24 cellular contexts compared by ENCODE assay signal in the genomic region with DNA sequence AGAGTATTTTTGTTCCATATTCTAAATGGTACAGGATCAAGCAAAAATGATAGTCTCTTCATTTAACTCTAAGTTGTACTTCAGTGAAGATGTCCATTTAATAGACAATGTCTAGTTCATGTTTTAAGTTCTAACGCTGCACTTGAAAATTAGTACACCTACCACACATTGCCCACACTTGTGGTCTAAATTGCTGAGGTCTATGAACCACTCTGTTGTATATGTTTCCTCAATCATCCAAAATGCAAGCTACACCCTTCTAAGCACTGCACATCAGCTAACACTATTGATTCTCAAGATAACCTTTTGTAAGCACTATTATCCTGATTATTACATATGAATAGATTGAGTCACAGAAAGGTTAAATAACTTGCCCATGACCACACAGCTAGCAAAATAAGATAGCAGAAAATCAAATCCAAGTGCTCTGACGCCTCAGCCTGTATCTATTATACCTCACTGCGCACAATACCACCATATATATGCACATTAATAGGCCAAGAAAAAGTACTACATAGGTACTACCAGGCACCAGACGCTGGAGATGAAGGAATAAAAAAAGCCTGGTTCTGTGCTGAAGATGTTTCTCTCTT. TPM values are rescaled to one million over a fixed set of nuclear protein-coding genes. Genes with fewer than 3 reads are reported as not detected.
DNase-seq lines count a peak whose midpoint lies in the region; ATAC-seq, FAIRE-seq and TF ChIP-seq lines count a peak whose summit lies in the region.
"Had no signal": no experiment of that assay in that cellular context is flagged by ENCODE, and none has a peak within 500 bp of the region (broad histone marks: within the 10 kb centered on the region; RNA-seq: fewer than 3 reads in every experiment).

No MANE protein-coding gene starts in this region.

- no peaks in the 10 kb centered on the region for H3K9me3 Mint-ChIP-seq in natural killer cell
- no peaks in the 10 kb centered on the region for H3K9me3 Mint-ChIP-seq in activated CD4-positive, alpha-beta memory T cell treated with anti-CD3 and anti-CD28 coated beads, Interleukin-2, amount 10 ng/mL, durations not matched to agents 7 days and 5 days
- H3K9me3 Mint-ChIP-seq in T-helper 2 cell treated with Interferon-gamma antibody and Interleukin-4, amounts not matched to agents 5 μg/mL and 100 μg/mL, for 36 hours = no peaks in the 10 kb centered on the region
- H3K9me3 Mint-ChIP-seq: CD8-positive, alpha-beta T cell; IgD-negative memory B cell had no signal

- POLR2A ChIA-PET in K562 (lab: Yijun Ruan, JAX) = no interaction called here
- POLR2A ChIA-PET in activated CD4-positive, alpha-beta memory T cell treated with anti-CD3 and anti-CD28 coated beads, Interleukin-2, amount 10 ng/mL, durations not matched to agents 7 days and 5 days (lab: Charles Lee) = no interaction called here

- H3F3A ChIP-seq in Loucy (ENCODE audit: low read depth) = no peaks in the 10 kb centered on the region

- BruUV-seq in K562 (replicated peaks; lab: Mats Ljungman, UMichigan) = no TSS peak

- CTCF ChIA-PET in K562 (lab: Yijun Ruan, JAX; ENCODE audit: low intra/inter-chr PET ratio) = no interaction called here
- CTCF ChIA-PET in activated CD4-positive, alpha-beta memory T cell treated with anti-CD3 and anti-CD28 coated beads, Interleukin-2, amount 10 ng/mL, durations not matched to agents 7 days and 5 days (lab: Charles Lee) = no interaction called here

- 46% methylated on average over 4 of the region's 4 CpGs for WGBS in K562 (ENCODE audit: insufficient coverage, low coverage, missing lambda C conversion rate)

- no peaks in the 10 kb centered on the region for H3K9me3 ChIP-seq in Loucy (ENCODE audit: insufficient read depth, low read depth, low read length)
- no peaks in the 10 kb centered on the region for H3K9me3 ChIP-seq in K562 (replicated peaks; ENCODE audit: control insufficient read depth, insufficient read depth, low read depth, low read length)
- H3K9me3 ChIP-seq: HAP-1 had no signal

- H2AFZ ChIP-seq in Loucy (ENCODE audit: low read length) = no peak overlapping the region
- H2AFZ ChIP-seq in K562 (ENCODE audit: low read depth, low read length) = no peak overlapping the region

- peaks cover 47% of the 10 kb centered on the region for H3K4me1 ChIP-seq in Loucy (ENCODE audit: insufficient read depth, low read length, poor library complexity, severe bottlenecking)
- H3K4me1 ChIP-seq in K562 (replicated peaks in 1 of 2; ENCODE audit: control insufficient read depth in 2 of 2, insufficient read depth in 2 of 2, low read length in 2 of 2) = peaks cover 0 to 78% of the 10 kb centered on the region in 2 experiments; a peak in 4 of 5 replicates

- H3K4me3 ChIP-seq in Loucy (ENCODE audit: low read length, poor library complexity, severe bottlenecking) = no peak overlapping the region
- H3K4me3 ChIP-seq in K562 = no peak overlapping the region
- H3K4me3 ChIP-seq: BLaER1, HAP-1, SK-N-MC had no signal

- no peak for TF ChIP-seq CTCF in Loucy (conservative IDR thresholded peaks at IDR 0.05; ENCODE audit: low read length)
- no peak for TF ChIP-seq CTCF in K562 (IDR thresholded peaks at IDR 0.05 in 2 of 3, conservative IDR thresholded peaks at IDR 0.05 in 1 of 3; ENCODE audit: insufficient read depth in 2 of 3, low read depth in 1 of 3, low read length in 3 of 3)
- TF ChIP-seq CTCF in natural killer cell (IDR thresholded peaks at IDR 0.05) = no peak

- no peak for TF ChIP-seq RAD21 in K562 (CRISPR knock-in tag; conservative IDR thresholded peaks at IDR 0.05 in 1 of 2, IDR thresholded peaks at IDR 0.05 in 1 of 2)

- no peak for DNase-seq in GM18507 (ENCODE audit: extremely low spot score, insufficient read length, low read depth)
- no peak for DNase-seq in K562 (ENCODE audit: extremely low read depth in 1 of 4, low spot score in 3 of 4)
- no peak for DNase-seq in natural killer cell
- DNase-seq in activated CD4-positive, alpha-beta memory T cell treated with anti-CD3 and anti-CD28 coated beads, Interleukin-2, amount 10 ng/mL, durations not matched to agents 7 days and 5 days = no peak
- DNase-seq in ecto neural progenitor cell (ENCODE audit: low spot score) = no peak
- no peak for DNase-seq in T-helper 2 cell treated with Interferon-gamma antibody and Interleukin-4, amounts not matched to agents 5 μg/mL and 100 μg/mL, for 36 hours (ENCODE audit: low spot score)
- DNase-seq in CD1c-positive myeloid dendritic cell (ENCODE audit: extremely low spot score) = no peak
- DNase-seq: Calu3; CD8-positive, alpha-beta T cell; DMS53; EL; Kasumi-1; NCI-H1105; NCI-H2081; NCI-H446 treated with DMSO at 0.1 percent for 48 hours; OCI-M1; SHP77 had no signal

- ATAC-seq in K562 = no peak
- peak in 2 of 3 donors; percentile 56 to 71 for ATAC-seq in natural killer cell
- ATAC-seq: CD8-positive, alpha-beta T cell had no signal

- no peak for TF ChIP-seq POLR2A in K562 (conservative IDR thresholded peaks at IDR 0.05)

- H3K9ac ChIP-seq in Loucy (ENCODE audit: low read depth, low read length, poor library complexity, severe bottlenecking) (no peak overlapping the region), K562 (ENCODE audit: insufficient read depth in 1 of 2, low read depth in 2 of 2, low read length in 2 of 2) (no peak overlapping the region)
- H3K9ac ChIP-seq: BLaER1 had no signal

- H3K4me2 ChIP-seq in Loucy (ENCODE audit: low read depth, low read length, poor library complexity, severe bottlenecking) (peak overlapping the region; percentile 55), K562 (ENCODE audit: insufficient read depth, low read length) (no peak overlapping the region)

- H4K20me1 ChIP-seq in Loucy (ENCODE audit: insufficient read depth, low read length, poor library complexity, severe bottlenecking) (peaks cover 28% of the 10 kb centered on the region), K562 (replicated peaks; ENCODE audit: control insufficient read depth, insufficient read depth, low read length) (peaks cover 5% of the 10 kb centered on the region)

- intact Hi-C loops in K562 (cut with micrococcal nuclease) (no loop called here), natural killer cell (cut with micrococcal nuclease) (no loop called here)

- no peaks in the 10 kb centered on the region for H3K36me3 Mint-ChIP-seq in natural killer cell
- H3K36me3 Mint-ChIP-seq in activated CD4-positive, alpha-beta memory T cell treated with anti-CD3 and anti-CD28 coated beads, Interleukin-2, amount 10 ng/mL, durations not matched to agents 7 days and 5 days (ENCODE audit: low read depth) = no peaks in the 10 kb centered on the region
- no peaks in the 10 kb centered on the region for H3K36me3 Mint-ChIP-seq in T-helper 2 cell treated with Interferon-gamma antibody and Interleukin-4, amounts not matched to agents 5 μg/mL and 100 μg/mL, for 36 hours (ENCODE audit: low read depth)
- H3K36me3 Mint-ChIP-seq: CD8-positive, alpha-beta T cell; IgD-negative memory B cell had no signal

- no peaks in the 10 kb centered on the region for H3K9me1 ChIP-seq in K562 (ENCODE audit: control insufficient read depth, insufficient read depth, low read length)

- no peak overlapping the region for H3K27ac ChIP-seq in K562 (ENCODE audit: extremely low read depth, low read depth, low read length)
- H3K27ac ChIP-seq: BLaER1, SK-N-MC had no signal

- no peak for TF ChIP-seq EP300 in K562 (IDR thresholded peaks at IDR 0.05; ENCODE audit: low read length)

- peaks cover 50 to 58% of the 10 kb centered on the region in 2 donors for H3K4me1 Mint-ChIP-seq in natural killer cell
- H3K4me1 Mint-ChIP-seq in activated CD4-positive, alpha-beta memory T cell treated with anti-CD3 and anti-CD28 coated beads, Interleukin-2, amount 10 ng/mL, durations not matched to agents 7 days and 5 days = peaks cover 12% of the 10 kb centered on the region
- peaks cover 32% of the 10 kb centered on the region for H3K4me1 Mint-ChIP-seq in T-helper 2 cell treated with Interferon-gamma antibody and Interleukin-4, amounts not matched to agents 5 μg/mL and 100 μg/mL, for 36 hours (ENCODE audit: low read depth)

- FAIRE-seq in GM18507 (lab: Jason Lieb, UNC) = peak; percentile 12
- no peak for FAIRE-seq in K562 (lab: Jason Lieb, UNC)
- FAIRE-seq: GM12891, HTR-8/SVneo had no signal

- no peaks in the 10 kb centered on the region for H3K27me3 Mint-ChIP-seq in natural killer cell (ENCODE audit: low read depth in 2 of 2)
- H3K27me3 Mint-ChIP-seq in activated CD4-positive, alpha-beta memory T cell treated with anti-CD3 and anti-CD28 coated beads, Interleukin-2, amount 10 ng/mL, durations not matched to agents 7 days and 5 days = peaks cover 31% of the 10 kb centered on the region
- H3K27me3 Mint-ChIP-seq in T-helper 2 cell treated with Interferon-gamma antibody and Interleukin-4, amounts not matched to agents 5 μg/mL and 100 μg/mL, for 36 hours (ENCODE audit: low read depth) = peaks cover 31% of the 10 kb centered on the region
- H3K27me3 Mint-ChIP-seq: IgD-negative memory B cell had no signal

- in situ Hi-C loops in K562 (cut with MboI) = no loop called here

- H3K79me2 ChIP-seq in Loucy (ENCODE audit: insufficient read depth, low read length) = peaks cover 75% of the 10 kb centered on the region
- H3K79me2 ChIP-seq in K562 (ENCODE audit: control insufficient read depth, insufficient read depth, low read length) = peaks cover 99% of the 10 kb centered on the region

- no peaks in the 10 kb centered on the region for H3K27me3 ChIP-seq in Loucy (ENCODE audit: insufficient read depth, low read length, poor library complexity, severe bottlenecking)
- H3K27me3 ChIP-seq in K562 (ENCODE audit: control insufficient read depth in 2 of 2, insufficient read depth in 2 of 2, low read length in 2 of 2) = no peaks in the 10 kb centered on the region
- H3K27me3 ChIP-seq: BLaER1 had no signal

- peak overlapping the region in 1 of 2 donors; percentile 64 for H3K27ac Mint-ChIP-seq in natural killer cell
- H3K27ac Mint-ChIP-seq in activated CD4-positive, alpha-beta memory T cell treated with anti-CD3 and anti-CD28 coated beads, Interleukin-2, amount 10 ng/mL, durations not matched to agents 7 days and 5 days = no peak overlapping the region
- H3K27ac Mint-ChIP-seq in T-helper 2 cell treated with Interferon-gamma antibody and Interleukin-4, amounts not matched to agents 5 μg/mL and 100 μg/mL, for 36 hours = no peak overlapping the region
- H3K27ac Mint-ChIP-seq: CD8-positive, alpha-beta T cell; IgD-negative memory B cell had no signal

- H3K36me3 ChIP-seq in Loucy (ENCODE audit: insufficient read depth, low read length) (no peaks in the 10 kb centered on the region), K562 (ENCODE audit: control insufficient read depth, insufficient read depth, low read length) (no peaks in the 10 kb centered on the region)
- H3K36me3 ChIP-seq: BLaER1, HAP-1 had no signal

- peak overlapping the region; percentile 6 for H3K4me3 Mint-ChIP-seq in natural killer cell
- no peak overlapping the region for H3K4me3 Mint-ChIP-seq in activated CD4-positive, alpha-beta memory T cell treated with anti-CD3 and anti-CD28 coated beads, Interleukin-2, amount 10 ng/mL, durations not matched to agents 7 days and 5 days
- H3K4me3 Mint-ChIP-seq in T-helper 2 cell treated with Interferon-gamma antibody and Interleukin-4, amounts not matched to agents 5 μg/mL and 100 μg/mL, for 36 hours = no peak overlapping the region
- H3K4me3 Mint-ChIP-seq: CD8-positive, alpha-beta T cell had no signal

- H3K9me2 ChIP-seq in Loucy (replicated peaks; ENCODE audit: low read depth, low read length) = no peaks in the 10 kb centered on the region

RNA-seq across cellular contexts. Expression of a gene that starts 6.4 kb away (rescaled TPM):
- total RNA-seq in K562 (2011; cell fraction: chromatin; rRNA removed; ENCODE audit: low replicate concordance) = 19.0 and 64.7 TPM in 2 replicates
- total RNA-seq in K562 (2011; cell fraction: nucleolus; rRNA removed) = 22.7 and 26.3 TPM in 2 replicates
- 35.1 and 43.4 TPM in 2 replicates for total RNA-seq in K562 (2011; cell fraction: nucleoplasm; rRNA removed)
- total RNA-seq in K562 (2014; rRNA removed) (39.4 and 43.7 TPM in 2 replicates), K562 (2014; rRNA removed; fragmentation: Illumina TruSeq; extraction: Trizol) (31.9 and 36.8 TPM in 2 replicates), K562 (2015; rRNA removed; fragmentation: Illumina TruSeq; extraction: Trizol) (36.0 TPM in 2 replicates), K562 (2021) (27.0 and 29.2 TPM in 2 replicates), natural killer cell (10 to 100 TPM; 13.7 to 17.9 (median 17.9) TPM)
- polyA plus RNA-seq in K562 (2011; rRNA removed) (9.3 and 12.8 TPM in 2 replicates), K562 (2014; fragmentation: Illumina TruSeq; extraction: Trizol) (32.6 and 37.5 TPM in 2 replicates), K562 (2014; fragmentation: Nextera tagmentation; extraction: Ambion mirVana) (10 to 100 TPM; 11.3 to 12.0 TPM), K562 (2014; rRNA removed) (20.5 and 31.0 TPM in 2 replicates)
- 7.7 and 9.2 TPM in 2 replicates for polyA plus RNA-seq in K562 (2011; cell fraction: cytosol; rRNA removed)
- polyA plus RNA-seq in K562 (2011; cell fraction: nucleus; rRNA removed) = 16.0 and 16.9 TPM in 2 replicates
- polyA plus RNA-seq in K562 (2012) = 29.7 TPM in 2 replicates
- polyA minus RNA-seq in K562 (2011; rRNA and poly(A)+ RNA removed) = 41.7 and 56.2 TPM in 2 replicates
- 17.6 and 25.5 TPM in 2 replicates for polyA minus RNA-seq in K562 (2011; cell fraction: cytosol; rRNA and poly(A)+ RNA removed)
- polyA minus RNA-seq in K562 (2011; cell fraction: nucleus; rRNA and poly(A)+ RNA removed) = 21.0 and 36.3 TPM in 2 replicates
- 1 to 10 TPM; 1.7 to 1.9 TPM for total RNA-seq in activated CD4-positive, alpha-beta memory T cell treated with anti-CD3 and anti-CD28 coated beads, Interleukin-2, amount 10 ng/mL, durations not matched to agents 7 days and 5 days

Comparison
In these comparisons a context has a peak if more than half of its experiments do, and no peak if none do; other contexts are left out.
1. RNA of a gene that starts 6.4 kb away (total RNA-seq): 19.0 to 64.7 TPM in K562 and 13.7 to 17.9 TPM in natural killer cell; 1.7 to 1.9 TPM in activated CD4-positive, alpha-beta memory T cell treated with anti-CD3 and anti-CD28 coated beads, Interleukin-2, amount 10 ng/mL, durations not matched to agents 7 days and 5 days; every median in the first group is over 4 times any median in the second.